20 cellular contexts compared by ENCODE assay signal in the genomic region with DNA sequence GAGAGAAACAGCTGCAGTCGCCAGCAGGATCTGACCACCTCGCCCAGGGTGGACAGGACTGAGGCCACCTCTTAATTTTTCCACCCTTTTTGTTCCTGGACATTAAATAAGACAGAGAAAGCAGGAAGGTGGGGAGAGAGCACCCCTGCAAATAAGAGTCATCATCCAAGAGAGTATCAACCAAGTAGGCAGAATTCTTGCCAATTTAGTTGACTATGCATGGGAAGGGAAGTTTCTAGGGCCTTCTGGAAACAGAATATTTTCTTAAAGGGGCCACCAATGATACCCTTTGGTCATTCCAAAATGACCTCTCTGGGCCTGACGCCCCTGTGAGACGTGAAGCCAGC.
A peak's percentile ranks its signal among the peaks of the same experiment; 100 is the strongest.
DNase-seq lines count a peak whose midpoint lies in the region; ATAC-seq and TF ChIP-seq lines count a peak whose summit lies in the region.
"Had no signal": no experiment of that assay in that cellular context is flagged by ENCODE, and none has a peak within 500 bp of the region (broad histone marks: within the 10 kb centered on the region; RNA-seq: fewer than 3 reads in every experiment).

No MANE protein-coding gene starts in this region.

- no peak overlapping the region for H2BK5ac ChIP-seq in IMR-90 (ENCODE audit: low read depth, low read length, poor library complexity, severe bottlenecking)

- dilution Hi-C loops in IMR-90 (cut with HindIII; ENCODE audit: low sequenced_read_pairs, unreplicated experiment): no loop called here

- DNase-seq in IMR-90 (no peak), RWPE2 (ENCODE audit: low spot score) (no peak), foreskin keratinocyte (no peak), vagina (ENCODE audit: extremely low spot score in 2 of 2) (peak; percentile 28 to 34), erythroblast (lab: John Stamatoyannopoulos, UW) (no peak), cerebellar cortex (ENCODE audit: low spot score) (no peak)
- DNase-seq: Caco-2; CD8-positive, alpha-beta T cell; GDM1; GOT3; NCI-H1092; NCI-H1417 treated with DMSO at 0.1 percent for 48 hours; NCI-H1694 treated with DMSO at 0.1 percent for 48 hours; NCI-H2081; NCI-H526 treated with DMSO at 0.1 percent for 48 hours had no signal

- BruUV-seq in IMR-90 (replicated peaks; lab: Mats Ljungman, UMichigan): no TSS peak

- TF ChIP-seq CTCF in IMR-90 (conservative IDR thresholded peaks at IDR 0.05; ENCODE audit: low read depth, low read length) (no peak), RWPE2 (IDR thresholded peaks at IDR 0.05; ENCODE audit: poor library complexity, severe bottlenecking) (no peak), foreskin keratinocyte (conservative IDR thresholded peaks at IDR 0.05) (no peak), vagina (IDR thresholded peaks at IDR 0.05) (no peak)

- no peak overlapping the region for H4K5ac ChIP-seq in IMR-90 (ENCODE audit: low read depth, low read length)

- H3K56ac ChIP-seq in IMR-90 (ENCODE audit: extremely low read depth, insufficient read depth, low read length): no peak overlapping the region

- peaks cover 5% of the 10 kb centered on the region for H3K4me1 ChIP-seq in IMR-90 (ENCODE audit: control insufficient read depth, insufficient read depth, low read length)
- peaks cover 23% of the 10 kb centered on the region for H3K4me1 ChIP-seq in RWPE2 (ENCODE audit: insufficient read depth, poor library complexity, severe bottlenecking)
- peaks cover 13% of the 10 kb centered on the region for H3K4me1 ChIP-seq in foreskin keratinocyte
- no peaks in the 10 kb centered on the region for H3K4me1 ChIP-seq in vagina
- H3K4me1 ChIP-seq: Caco-2 had no signal

- POLR2A ChIA-PET in IMR-90 (lab: Charles Lee; ENCODE audit: unreplicated experiment): no interaction called here

- H2BK120ac ChIP-seq in IMR-90 (ENCODE audit: low read depth, low read length): no peak overlapping the region

- no peak overlapping the region for H2BK15ac ChIP-seq in IMR-90 (ENCODE audit: low read depth, low read length)

- H3K14ac ChIP-seq in IMR-90 (replicated peaks; ENCODE audit: low read depth, low read length): no peak overlapping the region

- no peak for TF ChIP-seq RAD21 in IMR-90 (IDR thresholded peaks at IDR 0.05; ENCODE audit: low read length)

- no peak overlapping the region for H4K8ac ChIP-seq in IMR-90 (ENCODE audit: low read depth in 2 of 2, low read length in 2 of 2)

- intact Hi-C loops in IMR-90 (cut with micrococcal nuclease): no loop called here
- intact Hi-C loops in vagina (cut with DNase I): no loop called here

- no peak overlapping the region for H3K18ac ChIP-seq in IMR-90 (ENCODE audit: low read depth, low read length)

- H3K27me3 ChIP-seq in IMR-90 (ENCODE audit: control insufficient read depth, insufficient read depth, low read length) (no peaks in the 10 kb centered on the region), RWPE2 (ENCODE audit: insufficient read depth, poor library complexity, severe bottlenecking) (no peaks in the 10 kb centered on the region), foreskin keratinocyte (no peaks in the 10 kb centered on the region), vagina (no peaks in the 10 kb centered on the region)
- H3K27me3 ChIP-seq: SJSA1 had no signal

- CTCF ChIA-PET in IMR-90 (lab: Yijun Ruan, JAX): interaction anchor here (0.9 kb wide), 1 partner anchor 38 kb away, joined by 3 read pairs; no protein-coding TSS in a partner anchor

- no peak overlapping the region for H3K4me2 ChIP-seq in IMR-90 (ENCODE audit: low read depth, low read length)

- WGBS in IMR-90 (ENCODE audit: extremely low coverage in 2 of 2, insufficient read length in 1 of 2), 2 experiments: no CpG with 5 or more reads among the region's 4 CpGs

- no peaks in the 10 kb centered on the region for H3K36me3 ChIP-seq in IMR-90 (ENCODE audit: control insufficient read depth, insufficient read depth, low read length)
- H3K36me3 ChIP-seq in RWPE2 (ENCODE audit: low read depth): no peaks in the 10 kb centered on the region
- H3K36me3 ChIP-seq in vagina: no peaks in the 10 kb centered on the region
- H3K36me3 ChIP-seq: SJSA1 had no signal

- in situ Hi-C loops in IMR-90 (cut with MboI; ENCODE audit: low sequenced_read_pairs): no loop called here

- no peak overlapping the region for H2BK20ac ChIP-seq in IMR-90 (ENCODE audit: low read depth, low read length)

- H3K9ac ChIP-seq in IMR-90 (ENCODE audit: low read depth, low read length): no peak overlapping the region

- TF ChIP-seq POLR2A in IMR-90 (IDR thresholded peaks at IDR 0.05; ENCODE audit: low read depth, low read length) (no peak), vagina (IDR thresholded peaks at IDR 0.05) (no peak), erythroblast (IDR thresholded peaks at IDR 0.05; ENCODE audit: low read length) (no peak)

- no peak overlapping the region for H2AK5ac ChIP-seq in IMR-90 (ENCODE audit: low read depth, low read length)

- H3K4me3 ChIP-seq in IMR-90 (ENCODE audit: insufficient read depth, low read depth, low read length) (no peak overlapping the region), RWPE2 (ENCODE audit: severe bottlenecking) (no peak overlapping the region), vagina (no peak overlapping the region)
- H3K4me3 ChIP-seq: GM12878, SJSA1 had no signal

- H3K9me1 ChIP-seq in IMR-90 (ENCODE audit: insufficient read depth, low read length): peaks cover 9% of the 10 kb centered on the region

- no peak overlapping the region for H4K91ac ChIP-seq in IMR-90 (ENCODE audit: insufficient read depth, low read depth, low read length)

- no peak overlapping the region for H2AK9ac ChIP-seq in IMR-90 (replicated peaks; ENCODE audit: low read depth, low read length, poor library complexity)

- H3K27ac ChIP-seq in IMR-90 (ENCODE audit: insufficient read depth, low read length) (no peak overlapping the region), RWPE2 (ENCODE audit: poor library complexity, severe bottlenecking) (peak overlapping the region; percentile 59), foreskin keratinocyte (no peak overlapping the region), vagina (no peak overlapping the region)
- H3K27ac ChIP-seq: C4-2B, SJSA1 had no signal

- ATAC-seq in IMR-90 (ENCODE audit: low read depth) (no peak; the same call in 1 of the 2 replicates), RWPE2 (ENCODE audit: low read depth) (peak; percentile 4; the same call in 1 of the 3 replicates), foreskin keratinocyte (peak; percentile 25), GM19463 (IDR thresholded peaks at IDR 0.05; ENCODE audit: unreplicated experiment) (no peak)
- ATAC-seq: CD8-positive, alpha-beta T cell; GM12878; Right ventricle myocardium inferior had no signal

- H4K20me1 ChIP-seq in IMR-90 (ENCODE audit: insufficient read depth, low read length): no peaks in the 10 kb centered on the region

- peak overlapping the region; percentile 64 for H2AFZ ChIP-seq in IMR-90 (replicated peaks; ENCODE audit: low read length, poor library complexity)

- H3K9me3 ChIP-seq in IMR-90 (ENCODE audit: control insufficient read depth, insufficient read depth, low read length) (no peaks in the 10 kb centered on the region), RWPE2 (ENCODE audit: severe bottlenecking) (no peaks in the 10 kb centered on the region), vagina (no peaks in the 10 kb centered on the region)
- H3K9me3 ChIP-seq: Caco-2, SJSA1 had no signal

- no peaks in the 10 kb centered on the region for H3K79me1 ChIP-seq in IMR-90 (ENCODE audit: low read depth in 1 of 2, low read length in 2 of 2)

- no peak overlapping the region for H3K4ac ChIP-seq in IMR-90 (ENCODE audit: low read depth, low read length)

- H3K23ac ChIP-seq in IMR-90 (ENCODE audit: low read depth, low read length): no peak overlapping the region

TF ChIP-seq in IMR-90, 13 proteins besides CTCF, POLR2A, EP300 and RAD21:
- no peak for TF ChIP-seq NFE2L2 (IDR thresholded peaks at IDR 0.05; ENCODE audit: low read depth, low read length)
- no peak for TF ChIP-seq MAFK (IDR thresholded peaks at IDR 0.05; ENCODE audit: low read depth, low read length)
- TF ChIP-seq, protein P1, sequence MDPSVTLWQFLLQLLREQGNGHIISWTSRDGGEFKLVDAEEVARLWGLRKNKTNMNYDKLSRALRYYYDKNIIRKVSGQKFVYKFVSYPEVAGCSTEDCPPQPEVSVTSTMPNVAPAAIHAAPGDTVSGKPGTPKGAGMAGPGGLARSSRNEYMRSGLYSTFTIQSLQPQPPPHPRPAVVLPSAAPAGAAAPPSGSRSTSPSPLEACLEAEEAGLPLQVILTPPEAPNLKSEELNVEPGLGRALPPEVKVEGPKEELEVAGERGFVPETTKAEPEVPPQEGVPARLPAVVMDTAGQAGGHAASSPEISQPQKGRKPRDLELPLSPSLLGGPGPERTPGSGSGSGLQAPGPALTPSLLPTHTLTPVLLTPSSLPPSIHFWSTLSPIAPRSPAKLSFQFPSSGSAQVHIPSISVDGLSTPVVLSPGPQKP (IDR thresholded peaks at IDR 0.05; ENCODE audit: borderline replicate concordance, low read depth, low read length): no peak
- TF ChIP-seq FOS (IDR thresholded peaks at IDR 0.05; ENCODE audit: low read depth, low read length): no peak
- TF ChIP-seq RFX5 (IDR thresholded peaks at IDR 0.05; ENCODE audit: low read depth, low read length): no peak
- TF ChIP-seq RCOR1 (IDR thresholded peaks at IDR 0.05; ENCODE audit: insufficient replicate concordance, low read length): no peak
- TF ChIP-seq CEBPB (IDR thresholded peaks at IDR 0.05; ENCODE audit: low read depth, low read length): no peak
- TF ChIP-seq SMC3 (IDR thresholded peaks at IDR 0.05; ENCODE audit: low read depth, low read length): no peak
- TF ChIP-seq BHLHE40 (IDR thresholded peaks at IDR 0.05; ENCODE audit: low read depth, low read length): no peak
- no peak for TF ChIP-seq MXI1 (IDR thresholded peaks at IDR 0.05; ENCODE audit: borderline replicate concordance, low read depth, low read length)
- TF ChIP-seq MAZ (IDR thresholded peaks at IDR 0.05; ENCODE audit: borderline replicate concordance, low read depth, low read length): no peak
- TF ChIP-seq, protein P2, sequence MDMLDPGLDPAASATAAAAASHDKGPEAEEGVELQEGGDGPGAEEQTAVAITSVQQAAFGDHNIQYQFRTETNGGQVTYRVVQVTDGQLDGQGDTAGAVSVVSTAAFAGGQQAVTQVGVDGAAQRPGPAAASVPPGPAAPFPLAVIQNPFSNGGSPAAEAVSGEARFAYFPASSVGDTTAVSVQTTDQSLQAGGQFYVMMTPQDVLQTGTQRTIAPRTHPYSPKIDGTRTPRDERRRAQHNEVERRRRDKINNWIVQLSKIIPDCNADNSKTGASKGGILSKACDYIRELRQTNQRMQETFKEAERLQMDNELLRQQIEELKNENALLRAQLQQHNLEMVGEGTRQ (IDR thresholded peaks at IDR 0.05; ENCODE audit: low read depth, low read length): no peak
- TF ChIP-seq CHD1 (IDR thresholded peaks at IDR 0.05; ENCODE audit: low read depth, low read length): no peak
TF ChIP-seq in IMR-90: peak in this region for 0.

Comparison
In these comparisons a context has a peak if more than half of its experiments do, and no peak if none do; other contexts are left out.
1. ATAC-seq: peak in RWPE2 (single experiment) and foreskin keratinocyte (single experiment); none in IMR-90 (single experiment) and GM19463 (single experiment).
2. DNase-seq: peak in vagina (2 of 2); none in IMR-90 (single experiment), RWPE2 (single experiment), foreskin keratinocyte (0 of 2), erythroblast (0 of 2) and cerebellar cortex (single experiment).